ENCODE assay signal across 30 cellular contexts in the genomic region with DNA sequence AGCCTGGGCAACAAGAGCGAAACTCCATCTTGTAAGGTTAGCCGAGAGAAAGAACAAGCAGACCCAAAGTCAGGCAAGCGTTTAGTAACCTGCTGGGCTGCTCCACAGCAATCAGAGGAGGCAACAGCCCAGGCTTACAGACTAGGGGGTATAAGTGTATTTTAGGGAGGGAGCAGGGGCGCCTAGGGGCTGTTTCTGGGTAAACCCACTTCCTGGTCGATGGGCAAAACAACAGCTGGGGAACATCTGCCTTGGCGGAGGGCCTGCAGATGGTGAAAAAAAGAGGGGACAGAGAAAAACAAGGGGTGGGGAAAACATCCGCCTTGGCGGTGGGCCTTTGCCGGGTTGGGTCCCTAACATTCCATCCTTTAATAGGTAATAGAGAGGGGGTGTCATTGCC. TPM values are rescaled to one million over a fixed set of nuclear protein-coding genes. Genes with fewer than 3 reads are reported as not detected.
"Had no signal": no experiment of that assay in that cellular context is flagged by ENCODE, and none has a peak within 500 bp of the region (broad histone marks: within the 10 kb centered on the region; RNA-seq: fewer than 3 reads in every experiment).

No MANE protein-coding gene starts in this region.

- H3K4me2 ChIP-seq: SK-N-SH had no signal

- H3K27me3 ChIP-seq: SJSA1 had no signal

- H3K4me1 Mint-ChIP-seq: activated naive CD4-positive, alpha-beta T cell treated with anti-CD3 and anti-CD28 coated beads, Interleukin-2, amount 50 U/mL, for 24 hours; activated T-helper 17 cell treated with anti-CD3 and anti-CD28 coated beads, Interleukin-2, amount 50 U/mL, for 72 hours; brain had no signal

- H3K4me1 ChIP-seq: SJSA1 had no signal

- H3K27me3 Mint-ChIP-seq: activated CD4-positive, alpha-beta T cell treated with anti-CD3 and anti-CD28 coated beads, Interleukin-2, amount 10 ng/mL, durations not matched to agents 24 days and 14 days; activated naive CD4-positive, alpha-beta T cell treated with anti-CD3 and anti-CD28 coated beads, Interleukin-2, amount 50 U/mL, for 24 hours; activated T-helper 17 cell treated with anti-CD3 and anti-CD28 coated beads, Interleukin-2, amount 50 U/mL, for 72 hours had no signal

- H3K9ac ChIP-seq: SK-N-SH had no signal

- H3K4me3 ChIP-seq: SJSA1 had no signal

- H3K36me3 ChIP-seq: SJSA1 had no signal

- H3K4me3 Mint-ChIP-seq: activated CD4-positive, alpha-beta T cell treated with anti-CD3 and anti-CD28 coated beads, Interleukin-2, amount 10 ng/mL, durations not matched to agents 24 days and 14 days; activated CD8-positive, alpha-beta T cell treated with anti-CD3 and anti-CD28 coated beads for 36 hours; activated naive CD4-positive, alpha-beta T cell treated with anti-CD3 and anti-CD28 coated beads, Interleukin-2, amount 50 U/mL, for 24 hours; activated T-cell treated with anti-CD3 and anti-CD28 coated beads, Interleukin-2, amount 50 U/mL, for 72 hours; activated T-helper 17 cell treated with anti-CD3 and anti-CD28 coated beads, Interleukin-2, amount 50 U/mL, for 72 hours; brain; T-helper 1 cell treated with Interleukin-12 subunit alpha and Interleukin-12 subunit beta and Interleukin-4 antibody, amounts not matched to agents 30 μg/mL and 1 μg/mL, for 36 hours; T-helper 2 cell treated with Interferon-gamma antibody and Interleukin-4, amounts not matched to agents 5 μg/mL and 100 μg/mL, for 36 hours had no signal

- DNase-seq: activated CD4-positive, alpha-beta T cell treated with anti-CD3 and anti-CD28 coated beads, Interleukin-2, amount 10 ng/mL, durations not matched to agents 24 days and 14 days; activated CD4-positive, alpha-beta T cell treated with anti-CD3 and anti-CD28 coated beads, Interleukin-2, amount 50 U/mL, for 4 hours; activated CD8-positive, alpha-beta T cell treated with anti-CD3 and anti-CD28 coated beads for 36 hours; activated gamma-delta T cell; activated naive CD4-positive, alpha-beta T cell treated with Interleukin-2 at 50 U/mL for 16 hours; activated T-cell treated with anti-CD3 and anti-CD28 coated beads, Interleukin-2, amount 50 U/mL, for 1 hour; activated T-cell treated with anti-CD3 and anti-CD28 coated beads, Interleukin-2, amount 50 U/mL, for 72 hours; anterior cingulate cortex; caudate nucleus; cerebellar nuclear complex; NCI-H1105; NCI-H1417 treated with DMSO at 0.1 percent for 48 hours; NCI-H187 treated with DMSO at 0.1 percent for 48 hours; NCI-H2081; NCI-H345; NCI-H524 treated with DMSO at 0.1 percent for 48 hours; NCI-H748 treated with DMSO at 0.1 percent for 48 hours; NK-92 treated with Interleukin-12 subunit alpha and Interleukin-12 subunit beta, amount 100 ng/mL, for 24 hours; OCI-M1; SHP77 treated with DMSO at 0.1 percent for 48 hours; SK-N-SH had no signal

- H3K27ac ChIP-seq: SJSA1 had no signal

- H3K9me3 Mint-ChIP-seq: activated CD4-positive, alpha-beta T cell treated with anti-CD3 and anti-CD28 coated beads, Interleukin-2, amount 10 ng/mL, durations not matched to agents 24 days and 14 days; activated CD8-positive, alpha-beta T cell treated with anti-CD3 and anti-CD28 coated beads for 36 hours; activated naive CD4-positive, alpha-beta T cell treated with anti-CD3 and anti-CD28 coated beads, Interleukin-2, amount 50 U/mL, for 24 hours; activated T-cell treated with anti-CD3 and anti-CD28 coated beads, Interleukin-2, amount 50 U/mL, for 72 hours; activated T-helper 17 cell treated with anti-CD3 and anti-CD28 coated beads, Interleukin-2, amount 50 U/mL, for 72 hours; T-helper 1 cell treated with Interleukin-12 subunit alpha and Interleukin-12 subunit beta and Interleukin-4 antibody, amounts not matched to agents 30 μg/mL and 1 μg/mL, for 36 hours; T-helper 2 cell treated with Interferon-gamma antibody and Interleukin-4, amounts not matched to agents 5 μg/mL and 100 μg/mL, for 36 hours had no signal

- H3K36me3 Mint-ChIP-seq: activated naive CD4-positive, alpha-beta T cell treated with anti-CD3 and anti-CD28 coated beads, Interleukin-2, amount 50 U/mL, for 24 hours; brain had no signal

- H3K27ac Mint-ChIP-seq: activated CD4-positive, alpha-beta T cell treated with anti-CD3 and anti-CD28 coated beads, Interleukin-2, amount 10 ng/mL, durations not matched to agents 24 days and 14 days; activated CD8-positive, alpha-beta T cell treated with anti-CD3 and anti-CD28 coated beads for 36 hours; activated naive CD4-positive, alpha-beta T cell treated with anti-CD3 and anti-CD28 coated beads, Interleukin-2, amount 50 U/mL, for 24 hours; activated T-cell treated with anti-CD3 and anti-CD28 coated beads, Interleukin-2, amount 50 U/mL, for 72 hours; activated T-helper 17 cell treated with anti-CD3 and anti-CD28 coated beads, Interleukin-2, amount 50 U/mL, for 72 hours; brain; T-helper 1 cell treated with Interleukin-12 subunit alpha and Interleukin-12 subunit beta and Interleukin-4 antibody, amounts not matched to agents 30 μg/mL and 1 μg/mL, for 36 hours; T-helper 2 cell treated with Interferon-gamma antibody and Interleukin-4, amounts not matched to agents 5 μg/mL and 100 μg/mL, for 36 hours had no signal

- ATAC-seq: activated CD8-positive, alpha-beta T cell treated with anti-CD3 and anti-CD28 coated beads for 36 hours; activated T-cell treated with anti-CD3 and anti-CD28 coated beads, Interleukin-2, amount 50 U/mL, for 72 hours; activated T-helper 17 cell treated with anti-CD3 and anti-CD28 coated beads, Interleukin-2, amount 50 U/mL, for 72 hours had no signal

- H3K9me3 ChIP-seq: SJSA1, SK-N-SH had no signal

RNA-seq across cellular contexts. Expression of gene TAS1R1, which starts 5.2 kb away (rescaled TPM):
- total RNA-seq: activated CD4-positive, alpha-beta T cell treated with anti-CD3 and anti-CD28 coated beads, Interleukin-2, amount 10 ng/mL, durations not matched to agents 24 days and 14 days; activated CD8-positive, alpha-beta memory T cell treated with anti-CD3 and anti-CD28 coated beads for 36 hours; activated CD8-positive, alpha-beta T cell treated with anti-CD3 and anti-CD28 coated beads for 36 hours; activated T-cell treated with anti-CD3 and anti-CD28 coated beads, Interleukin-2, amount 50 U/mL, for 72 hours; activated T-helper 17 cell treated with anti-CD3 and anti-CD28 coated beads, Interleukin-2, amount 50 U/mL, for 72 hours; bronchial epithelial cell; NCI-H460; SJSA1 had no signal
